In the genomic region with DNA sequence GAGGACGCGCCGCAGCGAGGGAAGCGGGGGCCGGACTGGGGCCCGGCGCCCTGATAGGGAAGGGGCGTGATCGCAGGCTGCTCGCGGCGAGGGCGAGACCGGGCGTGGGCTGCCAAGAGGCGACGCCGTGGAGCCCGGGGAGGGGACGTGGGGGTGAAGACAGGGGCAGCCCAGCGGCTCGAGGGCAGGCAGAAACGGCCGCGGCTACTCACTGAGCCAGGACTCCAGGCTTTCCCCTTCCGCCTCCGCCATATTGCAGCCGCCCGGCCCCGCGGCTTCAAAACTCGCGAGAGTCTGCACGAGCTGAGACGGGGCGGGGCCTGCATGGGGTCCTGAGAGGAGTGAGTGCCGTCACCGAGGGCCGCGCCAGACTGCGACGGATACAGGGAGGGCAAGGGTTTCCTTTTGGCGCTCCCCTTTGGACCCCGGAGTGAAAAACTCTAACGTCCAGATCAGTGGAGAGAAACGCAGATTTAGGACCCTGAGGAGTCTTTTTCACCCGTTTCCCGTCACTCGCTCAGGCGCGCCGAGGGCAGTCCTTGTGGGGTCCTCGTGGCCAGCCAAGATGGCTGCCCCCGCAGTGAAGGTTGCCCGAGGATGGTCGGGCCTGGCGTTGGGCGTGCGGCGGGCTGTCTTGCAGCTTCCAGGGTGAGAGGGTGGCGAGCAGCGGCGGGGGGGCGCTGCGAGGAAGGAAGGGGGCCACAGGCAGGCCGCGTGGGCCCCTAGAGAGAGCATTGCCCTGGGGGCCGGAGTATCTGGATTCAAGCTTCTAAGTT, we compare ENCODE assay signal across 1 cellular context.
TF ChIP-seq lines count a peak whose summit lies in the region.

A gene with protein sequence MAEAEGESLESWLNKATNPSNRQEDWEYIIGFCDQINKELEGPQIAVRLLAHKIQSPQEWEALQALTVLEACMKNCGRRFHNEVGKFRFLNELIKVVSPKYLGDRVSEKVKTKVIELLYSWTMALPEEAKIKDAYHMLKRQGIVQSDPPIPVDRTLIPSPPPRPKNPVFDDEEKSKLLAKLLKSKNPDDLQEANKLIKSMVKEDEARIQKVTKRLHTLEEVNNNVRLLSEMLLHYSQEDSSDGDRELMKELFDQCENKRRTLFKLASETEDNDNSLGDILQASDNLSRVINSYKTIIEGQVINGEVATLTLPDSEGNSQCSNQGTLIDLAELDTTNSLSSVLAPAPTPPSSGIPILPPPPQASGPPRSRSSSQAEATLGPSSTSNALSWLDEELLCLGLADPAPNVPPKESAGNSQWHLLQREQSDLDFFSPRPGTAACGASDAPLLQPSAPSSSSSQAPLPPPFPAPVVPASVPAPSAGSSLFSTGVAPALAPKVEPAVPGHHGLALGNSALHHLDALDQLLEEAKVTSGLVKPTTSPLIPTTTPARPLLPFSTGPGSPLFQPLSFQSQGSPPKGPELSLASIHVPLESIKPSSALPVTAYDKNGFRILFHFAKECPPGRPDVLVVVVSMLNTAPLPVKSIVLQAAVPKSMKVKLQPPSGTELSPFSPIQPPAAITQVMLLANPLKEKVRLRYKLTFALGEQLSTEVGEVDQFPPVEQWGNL (minus strand): TSS at position 271 of the 776 bp plus-strand sequence. CDS start 19 bp downstream, at position 252.
Gene MRPS7 (plus strand): TSS at position 544 of the 776 bp plus-strand sequence. CDS start 22 bp downstream, at position 566.

TF ChIP-seq in K562, 482 proteins besides CTCF, POLR2A, EP300 and RAD21 (continued from another document and continues in another):
- TF ChIP-seq, protein P1, sequence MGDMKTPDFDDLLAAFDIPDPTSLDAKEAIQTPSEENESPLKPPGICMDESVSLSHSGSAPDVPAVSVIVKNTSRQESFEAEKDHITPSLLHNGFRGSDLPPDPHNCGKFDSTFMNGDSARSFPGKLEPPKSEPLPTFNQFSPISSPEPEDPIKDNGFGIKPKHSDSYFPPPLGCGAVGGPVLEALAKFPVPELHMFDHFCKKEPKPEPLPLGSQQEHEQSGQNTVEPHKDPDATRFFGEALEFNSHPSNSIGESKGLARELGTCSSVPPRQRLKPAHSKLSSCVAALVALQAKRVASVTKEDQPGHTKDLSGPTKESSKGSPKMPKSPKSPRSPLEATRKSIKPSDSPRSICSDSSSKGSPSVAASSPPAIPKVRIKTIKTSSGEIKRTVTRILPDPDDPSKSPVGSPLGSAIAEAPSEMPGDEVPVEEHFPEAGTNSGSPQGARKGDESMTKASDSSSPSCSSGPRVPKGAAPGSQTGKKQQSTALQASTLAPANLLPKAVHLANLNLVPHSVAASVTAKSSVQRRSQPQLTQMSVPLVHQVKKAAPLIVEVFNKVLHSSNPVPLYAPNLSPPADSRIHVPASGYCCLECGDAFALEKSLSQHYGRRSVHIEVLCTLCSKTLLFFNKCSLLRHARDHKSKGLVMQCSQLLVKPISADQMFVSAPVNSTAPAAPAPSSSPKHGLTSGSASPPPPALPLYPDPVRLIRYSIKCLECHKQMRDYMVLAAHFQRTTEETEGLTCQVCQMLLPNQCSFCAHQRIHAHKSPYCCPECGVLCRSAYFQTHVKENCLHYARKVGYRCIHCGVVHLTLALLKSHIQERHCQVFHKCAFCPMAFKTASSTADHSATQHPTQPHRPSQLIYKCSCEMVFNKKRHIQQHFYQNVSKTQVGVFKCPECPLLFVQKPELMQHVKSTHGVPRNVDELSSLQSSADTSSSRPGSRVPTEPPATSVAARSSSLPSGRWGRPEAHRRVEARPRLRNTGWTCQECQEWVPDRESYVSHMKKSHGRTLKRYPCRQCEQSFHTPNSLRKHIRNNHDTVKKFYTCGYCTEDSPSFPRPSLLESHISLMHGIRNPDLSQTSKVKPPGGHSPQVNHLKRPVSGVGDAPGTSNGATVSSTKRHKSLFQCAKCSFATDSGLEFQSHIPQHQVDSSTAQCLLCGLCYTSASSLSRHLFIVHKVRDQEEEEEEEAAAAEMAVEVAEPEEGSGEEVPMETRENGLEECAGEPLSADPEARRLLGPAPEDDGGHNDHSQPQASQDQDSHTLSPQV (IDR thresholded peaks at IDR 0.05) = no peak
- TF ChIP-seq MTA2 (IDR thresholded peaks at IDR 0.05; ENCODE audit: low read depth) (no peak), STAT5A (IDR thresholded peaks at IDR 0.05; ENCODE audit: borderline replicate concordance, low read length) (no peak), RNF219 (CRISPR knock-in tag; IDR thresholded peaks at IDR 0.05) (no peak), ZBTB2 (IDR thresholded peaks at IDR 0.05) (0 out of 2 replicates have a peak, but pooled peaks have one; percentile 37), U2AF2 (optimal IDR thresholded peaks at IDR 0.05; ENCODE audit: low read depth, low read length) (no peak), ZNF212 (CRISPR knock-in tag; IDR thresholded peaks at IDR 0.05) (no peak), ZNF282 (CRISPR knock-in tag; IDR thresholded peaks at IDR 0.05) (no peak), CCNT2 (IDR thresholded peaks at IDR 0.05; ENCODE audit: borderline replicate concordance, extremely low read depth, insufficient read length, low read depth, low read length) (peak; percentile 14), TEAD2 (tag; IDR thresholded peaks at IDR 0.05) (no peak), NFE2L1 (tag; IDR thresholded peaks at IDR 0.05; ENCODE audit: borderline replicate concordance, low read depth) (no peak), HBP1 (CRISPR knock-in tag; IDR thresholded peaks at IDR 0.05) (peak; percentile 85), ZNF507 (tag; conservative IDR thresholded peaks at IDR 0.05) (no peak), HES1 (IDR thresholded peaks at IDR 0.05; ENCODE audit: low read depth) (no peak), ARHGAP35 (IDR thresholded peaks at IDR 0.05; ENCODE audit: partially characterized antibody) (peak; percentile 90), MCM5 (IDR thresholded peaks at IDR 0.05; ENCODE audit: low read depth) (no peak), POLR3A (IDR thresholded peaks at IDR 0.05; ENCODE audit: borderline replicate concordance, extremely low read depth, insufficient read depth, insufficient read length) (no peak), TEAD1 (CRISPR knock-in tag; IDR thresholded peaks at IDR 0.05) (peak in 1 of 2 experiments; percentile 78; a peak in 2 of 4 replicates), SLC30A9 (CRISPR knock-in tag; IDR thresholded peaks at IDR 0.05) (no peak), SIX5 (IDR thresholded peaks at IDR 0.05; ENCODE audit: borderline replicate concordance in 1 of 2, insufficient read depth in 1 of 2, low read depth in 1 of 2, low read length in 2 of 2) (no peak), JUN (IDR thresholded peaks at IDR 0.05; ENCODE audit: borderline replicate concordance, low read depth, low read length) (peak; percentile 58; the same call in 1 of the 2 replicates), JUN (CRISPR knock-in tag; IDR thresholded peaks at IDR 0.05; ENCODE audit: borderline replicate concordance) (0 out of 2 replicates have a peak, but pooled peaks have one; percentile 45), ZNF644 (tag; IDR thresholded peaks at IDR 0.05; ENCODE audit: low read depth) (0 out of 2 replicates have a peak, but pooled peaks have one; percentile 31), EGR1 (conservative IDR thresholded peaks at IDR 0.05) (peak; percentile 74)
- TF ChIP-seq, protein P2, sequence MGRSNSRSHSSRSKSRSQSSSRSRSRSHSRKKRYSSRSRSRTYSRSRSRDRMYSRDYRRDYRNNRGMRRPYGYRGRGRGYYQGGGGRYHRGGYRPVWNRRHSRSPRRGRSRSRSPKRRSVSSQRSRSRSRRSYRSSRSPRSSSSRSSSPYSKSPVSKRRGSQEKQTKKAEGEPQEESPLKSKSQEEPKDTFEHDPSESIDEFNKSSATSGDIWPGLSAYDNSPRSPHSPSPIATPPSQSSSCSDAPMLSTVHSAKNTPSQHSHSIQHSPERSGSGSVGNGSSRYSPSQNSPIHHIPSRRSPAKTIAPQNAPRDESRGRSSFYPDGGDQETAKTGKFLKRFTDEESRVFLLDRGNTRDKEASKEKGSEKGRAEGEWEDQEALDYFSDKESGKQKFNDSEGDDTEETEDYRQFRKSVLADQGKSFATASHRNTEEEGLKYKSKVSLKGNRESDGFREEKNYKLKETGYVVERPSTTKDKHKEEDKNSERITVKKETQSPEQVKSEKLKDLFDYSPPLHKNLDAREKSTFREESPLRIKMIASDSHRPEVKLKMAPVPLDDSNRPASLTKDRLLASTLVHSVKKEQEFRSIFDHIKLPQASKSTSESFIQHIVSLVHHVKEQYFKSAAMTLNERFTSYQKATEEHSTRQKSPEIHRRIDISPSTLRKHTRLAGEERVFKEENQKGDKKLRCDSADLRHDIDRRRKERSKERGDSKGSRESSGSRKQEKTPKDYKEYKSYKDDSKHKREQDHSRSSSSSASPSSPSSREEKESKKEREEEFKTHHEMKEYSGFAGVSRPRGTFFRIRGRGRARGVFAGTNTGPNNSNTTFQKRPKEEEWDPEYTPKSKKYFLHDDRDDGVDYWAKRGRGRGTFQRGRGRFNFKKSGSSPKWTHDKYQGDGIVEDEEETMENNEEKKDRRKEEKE (IDR thresholded peaks at IDR 0.05; ENCODE audit: borderline replicate concordance in 1 of 2, control insufficient read depth in 1 of 2, low read depth in 2 of 2, low read length in 1 of 2) = no peak
- TF ChIP-seq, protein P3, sequence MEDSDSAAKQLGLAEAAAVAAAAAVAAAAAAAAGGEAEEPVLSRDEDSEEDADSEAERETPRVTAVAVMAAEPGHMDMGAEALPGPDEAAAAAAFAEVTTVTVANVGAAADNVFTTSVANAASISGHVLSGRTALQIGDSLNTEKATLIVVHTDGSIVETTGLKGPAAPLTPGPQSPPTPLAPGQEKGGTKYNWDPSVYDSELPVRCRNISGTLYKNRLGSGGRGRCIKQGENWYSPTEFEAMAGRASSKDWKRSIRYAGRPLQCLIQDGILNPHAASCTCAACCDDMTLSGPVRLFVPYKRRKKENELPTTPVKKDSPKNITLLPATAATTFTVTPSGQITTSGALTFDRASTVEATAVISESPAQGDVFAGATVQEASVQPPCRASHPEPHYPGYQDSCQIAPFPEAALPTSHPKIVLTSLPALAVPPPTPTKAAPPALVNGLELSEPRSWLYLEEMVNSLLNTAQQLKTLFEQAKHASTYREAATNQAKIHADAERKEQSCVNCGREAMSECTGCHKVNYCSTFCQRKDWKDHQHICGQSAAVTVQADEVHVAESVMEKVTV (CRISPR knock-in tag; IDR thresholded peaks at IDR 0.05) = 0 out of 2 replicates have a peak, but pooled peaks have one; percentile 19
